ENCODE assay signal across 8 cellular contexts in the genomic region with DNA sequence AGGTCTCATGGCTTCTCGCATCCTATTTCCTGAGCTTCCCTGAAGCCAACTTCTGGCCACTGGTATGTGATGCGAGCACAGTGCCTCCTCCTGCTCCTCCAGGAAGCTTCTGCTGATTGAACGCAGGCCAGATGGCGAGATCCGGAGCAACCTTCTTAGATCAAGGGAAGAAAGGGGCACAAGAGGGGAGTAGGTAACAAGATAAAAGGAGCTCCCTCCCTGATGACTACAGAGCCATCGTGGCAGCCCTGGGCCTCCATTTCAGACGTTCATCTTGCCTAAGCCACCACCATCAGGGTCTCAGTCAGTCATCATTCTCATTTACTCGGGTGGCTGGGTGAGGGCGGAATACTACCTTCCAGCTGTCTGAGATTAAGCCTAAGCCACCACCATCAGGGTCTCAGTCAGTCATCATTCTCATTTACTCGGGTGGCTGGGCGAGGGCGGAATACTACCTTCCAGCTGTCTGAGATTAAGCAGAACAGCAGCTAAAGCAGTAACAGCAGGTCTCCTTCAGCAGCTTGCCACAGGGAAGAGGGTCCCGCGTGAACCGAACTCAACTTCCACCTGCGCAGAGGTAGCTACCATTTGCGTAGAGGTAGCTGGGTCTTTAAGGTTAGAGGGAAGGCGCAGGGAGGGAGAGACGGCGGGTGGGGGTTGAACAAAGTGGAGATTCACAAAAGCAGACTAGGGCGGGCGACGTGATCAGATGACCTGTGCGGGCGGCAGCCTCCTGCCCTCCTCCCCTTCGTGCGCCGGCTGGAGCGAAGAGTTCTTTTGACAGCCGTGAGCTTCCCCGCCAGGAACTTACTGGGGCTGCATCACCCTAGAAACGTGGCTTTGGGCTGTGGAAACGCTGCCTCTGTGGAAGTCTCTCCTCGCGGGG. TPM values are rescaled to one million over a fixed set of nuclear protein-coding genes. Genes with fewer than 3 reads are reported as not detected.
DNase-seq lines count a peak whose midpoint lies in the region; ATAC-seq and TF ChIP-seq lines count a peak whose summit lies in the region.

No MANE protein-coding gene starts in this region.

- H3K27ac ChIP-seq in esophagus squamous epithelium (peak overlapping the region; percentile 96 to 99 (median 98)), stomach smooth muscle (ENCODE audit: low read length) (peak overlapping the region; percentile 92)

- peak; percentile 43 for ATAC-seq in HG02938 (IDR thresholded peaks at IDR 0.05; ENCODE audit: unreplicated experiment)
- ATAC-seq in natural killer cell treated with Interleukin-12 subunit alpha and Interleukin-12 subunit beta and Interleukin-15 and Interleukin-18, amount 100 ng/mL, for 72 hours = peak; percentile 68 to 74

- peaks cover 31 to 32% of the 10 kb centered on the region in 2 donors for H3K4me1 Mint-ChIP-seq in natural killer cell treated with Interleukin-12 subunit alpha and Interleukin-12 subunit beta and Interleukin-15 and Interleukin-18, amount 100 ng/mL, for 72 hours (ENCODE audit: low read depth in 2 of 2)

- TF ChIP-seq POLR2A in esophagus squamous epithelium (IDR thresholded peaks at IDR 0.05) = peak in 2 of 4 donors; percentile 43 to 47

- peak overlapping the region; percentile 93 for H3K9ac ChIP-seq in stomach smooth muscle (ENCODE audit: low read length in 2 of 2)

- H3K9me3 Mint-ChIP-seq in natural killer cell treated with Interleukin-12 subunit alpha and Interleukin-12 subunit beta and Interleukin-15 and Interleukin-18, amount 100 ng/mL, for 72 hours = no peaks in the 10 kb centered on the region

- H3K9me3 ChIP-seq in esophagus squamous epithelium (no peaks in the 10 kb centered on the region), stomach smooth muscle (ENCODE audit: control insufficient read depth in 2 of 2, low read length in 2 of 2) (no peaks in the 10 kb centered on the region)

- peaks cover 0 to 26% (median 0%) of the 10 kb centered on the region in 3 donors for H3K36me3 ChIP-seq in esophagus squamous epithelium
- peaks cover 8 to 10% of the 10 kb centered on the region in 2 donors for H3K36me3 ChIP-seq in stomach smooth muscle (ENCODE audit: control insufficient read depth in 2 of 2, insufficient read depth in 2 of 2, low read length in 2 of 2)

- H3K4me1 ChIP-seq in esophagus squamous epithelium (peaks cover 33 to 72% (median 40%) of the 10 kb centered on the region in 3 donors), stomach smooth muscle (ENCODE audit: control insufficient read depth, insufficient read depth, low read length) (peaks cover 24% of the 10 kb centered on the region)

- no peaks in the 10 kb centered on the region for H3K27me3 ChIP-seq in esophagus squamous epithelium
- no peaks in the 10 kb centered on the region for H3K27me3 ChIP-seq in stomach smooth muscle (ENCODE audit: control insufficient read depth in 1 of 2, insufficient read depth in 2 of 2, low read length in 2 of 2)

- H3K4me3 ChIP-seq in esophagus squamous epithelium (peak overlapping the region; percentile 80 to 97 (median 87)), stomach smooth muscle (ENCODE audit: low read length in 2 of 2) (peak overlapping the region; percentile 96 to 98)

- no peak for TF ChIP-seq CTCF in esophagus squamous epithelium (IDR thresholded peaks at IDR 0.05)

- peak overlapping the region; percentile 99 for H3K4me3 Mint-ChIP-seq in natural killer cell treated with Interleukin-12 subunit alpha and Interleukin-12 subunit beta and Interleukin-15 and Interleukin-18, amount 100 ng/mL, for 72 hours

- DNase-seq in NCI-H187 (lab: John Stamatoyannopoulos, UW) = peak; percentile 21 to 40
- DNase-seq in NCI-H187 treated with DMSO at 0.1 percent for 48 hours (lab: John Stamatoyannopoulos, UW) = no peak
- peak; percentile 19 for DNase-seq in NCI-H524 treated with DMSO at 0.1 percent for 48 hours (lab: John Stamatoyannopoulos, UW)
- peak; percentile 77 for DNase-seq in activated T-cell treated with anti-CD3 and anti-CD28 coated beads, Interleukin-2, amount 50 U/mL, for 1 hour
- DNase-seq in esophagus squamous epithelium (lab: John Stamatoyannopoulos, UW) = peak; percentile 37
- DNase-seq in natural killer cell treated with Interleukin-12 subunit alpha and Interleukin-12 subunit beta and Interleukin-15 and Interleukin-18, amount 100 ng/mL, for 72 hours (ENCODE audit: low spot score) = no peak

- H3K27me3 Mint-ChIP-seq in natural killer cell treated with Interleukin-12 subunit alpha and Interleukin-12 subunit beta and Interleukin-15 and Interleukin-18, amount 100 ng/mL, for 72 hours = no peaks in the 10 kb centered on the region

- H3K27ac Mint-ChIP-seq in natural killer cell treated with Interleukin-12 subunit alpha and Interleukin-12 subunit beta and Interleukin-15 and Interleukin-18, amount 100 ng/mL, for 72 hours = peak overlapping the region; percentile 96 to 97

- 7 to 22% methylated on average over 13 to 22 of the region's 35 CpGs for WGBS in esophagus squamous epithelium, 2 donors

- peaks cover 10% of the 10 kb centered on the region for H3K36me3 Mint-ChIP-seq in natural killer cell treated with Interleukin-12 subunit alpha and Interleukin-12 subunit beta and Interleukin-15 and Interleukin-18, amount 100 ng/mL, for 72 hours

- intact Hi-C loops in esophagus squamous epithelium (cut with DNase I) = no loop called here

RNA-seq across cellular contexts. Expression of a gene that starts 27.9 kb away (rescaled TPM):
- 100 to 1,000 TPM in 2 of 4 donors, 10 to 100 TPM in 2; 62.6 to 163 (median 111) TPM for total RNA-seq in esophagus squamous epithelium
- 100 to 1,000 TPM; 141 to 157 TPM for total RNA-seq in natural killer cell treated with Interleukin-12 subunit alpha and Interleukin-12 subunit beta and Interleukin-15 and Interleukin-18, amount 100 ng/mL, for 72 hours

RNA-seq across cellular contexts. Expression of a gene that starts 30.6 kb away (rescaled TPM):
- total RNA-seq in esophagus squamous epithelium = 10 to 100 TPM in 3 of 4 donors, 1 to 10 TPM in 1; 8.9 to 32.6 (median 19.2) TPM
- total RNA-seq in natural killer cell treated with Interleukin-12 subunit alpha and Interleukin-12 subunit beta and Interleukin-15 and Interleukin-18, amount 100 ng/mL, for 72 hours = 10 to 100 TPM; 17.5 to 21.7 TPM

Comparison
In these comparisons a context has a peak if more than half of its experiments do, and no peak if none do; other contexts are left out.
1. DNase-seq: peak in NCI-H187 (2 of 2), NCI-H524 treated with DMSO at 0.1 percent for 48 hours (single experiment), activated T-cell treated with anti-CD3 and anti-CD28 coated beads, Interleukin-2, amount 50 U/mL, for 1 hour (single experiment) and esophagus squamous epithelium (single experiment); none in NCI-H187 treated with DMSO at 0.1 percent for 48 hours (single experiment) and natural killer cell treated with Interleukin-12 subunit alpha and Interleukin-12 subunit beta and Interleukin-15 and Interleukin-18, amount 100 ng/mL, for 72 hours (single experiment).